In the genomic region with DNA sequence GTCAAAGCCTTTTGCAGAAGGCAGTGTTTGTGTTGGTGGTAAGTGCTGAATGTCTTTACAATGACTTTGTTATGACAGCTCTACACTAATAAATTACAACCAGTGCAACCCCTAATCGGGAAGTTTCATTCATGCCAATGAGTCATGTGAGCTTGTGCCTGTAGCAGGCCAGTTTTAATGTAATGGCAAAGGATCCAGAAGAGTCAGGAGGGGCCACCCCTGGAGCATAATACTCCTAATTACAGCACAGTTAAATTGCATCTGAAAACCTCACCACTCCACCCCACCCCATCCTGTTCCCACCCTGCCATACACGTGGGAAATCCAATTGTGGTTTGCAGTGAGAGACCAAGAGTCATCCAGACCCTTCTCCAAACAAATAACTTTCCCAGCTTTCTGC, we compare ENCODE assay signal across 12 cellular contexts.
DNase-seq lines count a peak whose midpoint lies in the region; ATAC-seq and TF ChIP-seq lines count a peak whose summit lies in the region.
"Had no signal": no experiment of that assay in that cellular context is flagged by ENCODE, and none has a peak within 500 bp of the region (broad histone marks: within the 10 kb centered on the region; RNA-seq: fewer than 3 reads in every experiment).

No MANE protein-coding gene starts in this region.

- WGBS in heart left ventricle, 4 donors = 0 to 8% (median 6%) methylated on average over 2 of the region's 2 CpGs

- TF ChIP-seq CTCF in AG04449 (IDR thresholded peaks at IDR 0.05; ENCODE audit: insufficient read depth, low read length, missing control alignments) (no peak), heart left ventricle (IDR thresholded peaks at IDR 0.05) (no peak)

- H3K9me3 ChIP-seq in heart left ventricle = no peaks in the 10 kb centered on the region
- H3K9me3 ChIP-seq: vagina had no signal

- no peaks in the 10 kb centered on the region for H3K27me3 ChIP-seq in heart left ventricle
- H3K27me3 ChIP-seq: vagina had no signal

- no peak overlapping the region for H3K27ac ChIP-seq in heart left ventricle
- H3K27ac ChIP-seq: vagina had no signal

- ATAC-seq in heart left ventricle (peak in 3 of 4 donors; percentile 55 to 69 (median 65)), GM21515 (IDR thresholded peaks at IDR 0.05; ENCODE audit: unreplicated experiment) (no peak), GM19328 (IDR thresholded peaks at IDR 0.05; ENCODE audit: unreplicated experiment) (no peak)
- ATAC-seq: left colon had no signal

- no peaks in the 10 kb centered on the region for H3K36me3 ChIP-seq in heart left ventricle
- H3K36me3 ChIP-seq: vagina had no signal

- no peak overlapping the region for H3K4me3 ChIP-seq in AG04449 (ENCODE audit: low read depth, low read length)
- no peak overlapping the region for H3K4me3 ChIP-seq in heart left ventricle
- H3K4me3 ChIP-seq: vagina had no signal

- intact Hi-C loops in heart left ventricle (cut with DNase I) = loop anchor here in 1 of 10 donors (10.0 kb wide), 1 partner anchor 58 kb away; no protein-coding TSS in a partner anchor

- POLR2A ChIA-PET in AG04449 (lab: Yijun Ruan, JAX) = no interaction called here

- CTCF ChIA-PET in AG04449 (lab: Yijun Ruan, JAX) = no interaction called here

- DNase-seq in AG04449 (ENCODE audit: low read depth, low spot score) (peak; percentile 1), NCI-H1092 (lab: John Stamatoyannopoulos, UW) (peak; percentile 13), heart left ventricle (peak in 3 of 5 donors; percentile 7 to 21 (median 18)), cerebellum (ENCODE audit: low spot score) (no peak), anterior cingulate cortex (lab: John Stamatoyannopoulos, UW) (no peak)
- DNase-seq: activated CD4-positive, alpha-beta T cell treated with anti-CD3 and anti-CD28 coated beads, Interleukin-2, amount 50 U/mL, for 4 hours; dermis blood vessel endothelial cell; left colon had no signal

- TF ChIP-seq POLR2A in heart left ventricle (IDR thresholded peaks at IDR 0.05) = no peak

- peaks cover 0 to 24% (median 17%) of the 10 kb centered on the region in 12 donors for H3K4me1 ChIP-seq in heart left ventricle

TF ChIP-seq in PFSK-1, 5 proteins besides CTCF, POLR2A, EP300 and RAD21:
- peak; percentile 41; the same call in 1 of the 2 replicates for TF ChIP-seq POLR2AphosphoS5 (IDR thresholded peaks at IDR 0.05; ENCODE audit: low read depth, low read length)
- TF ChIP-seq SIN3A (IDR thresholded peaks at IDR 0.05; ENCODE audit: borderline replicate concordance, insufficient read depth, low read length) = peak; percentile 91; the same call in 1 of the 2 replicates
- TF ChIP-seq FOXP2 (optimal IDR thresholded peaks at IDR 0.05; ENCODE audit: borderline replicate concordance, extremely low read depth, extremely low read length, insufficient read depth) = no peak

Comparison
In these comparisons a context has a peak if more than half of its experiments do, and no peak if none do; other contexts are left out.
1. DNase-seq: peak in AG04449 (single experiment), NCI-H1092 (single experiment) and heart left ventricle (3 of 5); none in cerebellum (single experiment) and anterior cingulate cortex (0 of 58).
2. ATAC-seq: peak in heart left ventricle (3 of 4); none in GM21515 (single experiment) and GM19328 (single experiment).